In the genomic region with DNA sequence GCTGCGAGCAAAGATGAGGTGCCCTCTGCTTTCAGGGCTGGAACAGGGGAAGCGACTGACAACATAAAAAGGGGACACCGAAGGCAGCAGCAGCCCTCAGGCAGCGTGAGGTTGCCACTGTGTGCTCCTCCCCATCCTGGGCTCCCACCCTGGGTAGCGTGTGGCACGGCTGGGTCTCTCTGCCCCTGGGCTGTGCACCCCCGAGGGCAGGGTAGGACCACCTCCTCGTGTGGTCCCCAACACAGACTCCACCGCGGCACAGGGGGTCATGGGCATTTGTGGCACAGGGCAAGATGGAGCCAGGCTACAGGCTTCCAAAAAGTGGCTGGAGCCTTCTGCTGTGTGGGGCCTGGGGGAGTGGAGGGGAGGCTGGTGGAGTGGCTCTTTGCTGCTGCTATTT, we compare ENCODE assay signal across 31 cellular contexts. TPM values are rescaled to one million over a fixed set of nuclear protein-coding genes. Genes with fewer than 3 reads are reported as not detected.
"Had no signal": no experiment of that assay in that cellular context is flagged by ENCODE, and none has a peak within 500 bp of the region (broad histone marks: within the 10 kb centered on the region; RNA-seq: fewer than 3 reads in every experiment).

No MANE protein-coding gene starts in this region.

- H3K9me3 ChIP-seq: left lung, neutrophil, pancreas, thyroid gland, upper lobe of right lung had no signal

- H3K27ac Mint-ChIP-seq: activated T-cell treated with anti-CD3 and anti-CD28 coated beads, Interleukin-2, amount 50 U/mL, for 72 hours; mesothelial cell of epicardium; stimulated activated naive CD8-positive, alpha-beta T cell treated with anti-CD3 and anti-CD28 coated beads, Interleukin-15, Interleukin-2, amounts not matched to agents 100 ng/mL and 50 ng/mL, for 24 hours had no signal

- H3K4me1 ChIP-seq: left lung, pancreas, upper lobe of right lung had no signal

- FAIRE-seq: pancreas had no signal

- ATAC-seq: activated naive CD4-positive, alpha-beta T cell treated with anti-CD3 and anti-CD28 coated beads, Interleukin-2, amount 50 U/mL, for 72 hours; activated T-cell treated with anti-CD3 and anti-CD28 coated beads, Interleukin-2, amount 50 U/mL, for 72 hours; esophagus mucosa; left lung; naive thymus-derived CD8-positive, alpha-beta T cell; pancreas; right cardiac atrium; upper lobe of right lung had no signal

- H3K9me3 Mint-ChIP-seq: activated naive CD4-positive, alpha-beta T cell treated with anti-CD3 and anti-CD28 coated beads, Interleukin-2, amount 50 U/mL, for 72 hours; activated T-cell treated with anti-CD3 and anti-CD28 coated beads, Interleukin-2, amount 50 U/mL, for 72 hours; mesothelial cell of epicardium; naive thymus-derived CD8-positive, alpha-beta T cell; stimulated activated naive CD8-positive, alpha-beta T cell treated with anti-CD3 and anti-CD28 coated beads, Interleukin-15, Interleukin-2, amounts not matched to agents 100 ng/mL and 50 ng/mL, for 24 hours had no signal

- H3K4me3 Mint-ChIP-seq: activated T-cell treated with anti-CD3 and anti-CD28 coated beads, Interleukin-2, amount 50 U/mL, for 72 hours; mesothelial cell of epicardium; naive thymus-derived CD8-positive, alpha-beta T cell; stimulated activated naive CD8-positive, alpha-beta T cell treated with anti-CD3 and anti-CD28 coated beads, Interleukin-15, Interleukin-2, amounts not matched to agents 100 ng/mL and 50 ng/mL, for 24 hours had no signal

- H3K27ac ChIP-seq: brain microvascular endothelial cell, left lung, neutrophil, pancreas, thyroid gland, upper lobe of right lung had no signal

- H3K4me3 ChIP-seq: left lung, lung, pancreas, thyroid gland, upper lobe of right lung had no signal

- H3K27me3 Mint-ChIP-seq: naive thymus-derived CD8-positive, alpha-beta T cell; stimulated activated naive CD8-positive, alpha-beta T cell treated with anti-CD3 and anti-CD28 coated beads, Interleukin-15, Interleukin-2, amounts not matched to agents 100 ng/mL and 50 ng/mL, for 24 hours had no signal

- DNase-seq: activated CD4-positive, alpha-beta T cell treated with anti-CD3 and anti-CD28 coated beads for 48 hours; activated CD4-positive, CD25-positive, alpha-beta regulatory T cell; activated CD8-positive, alpha-beta memory T cell treated with anti-CD3 and anti-CD28 coated beads, Interleukin-2, amount 50 U/mL, for 48 hours; activated gamma-delta T cell; activated T-cell treated with anti-CD3 and anti-CD28 coated beads, Interleukin-2, amount 50 U/mL, for 72 hours; brain microvascular endothelial cell; dermis blood vessel endothelial cell; effector CD8-positive, alpha-beta T cell; foreskin melanocyte; naive thymus-derived CD8-positive, alpha-beta T cell; pancreas; right cardiac atrium; stimulated activated CD4-positive, alpha-beta T cell treated with anti-CD3 and anti-CD28 coated beads, Interleukin-12 subunit alpha, Interleukin-12 subunit beta, amount 100 ng/mL, for 4 hours; stimulated activated CD4-positive, alpha-beta T cell treated with anti-CD3 and anti-CD28 coated beads, Interleukin-4, amount 100 ng/mL, for 4 hours; substantia nigra; T1000; thyroid gland; upper lobe of right lung had no signal

- H3K27me3 ChIP-seq: brain microvascular endothelial cell, pancreas, thyroid gland, upper lobe of right lung had no signal

RNA-seq across cellular contexts. Expression of gene RSPH6A, which starts 6.5 kb away (rescaled TPM):
- total RNA-seq: kidney epithelial cell, skeletal muscle tissue had no signal
- polyA plus RNA-seq: aorta; naive thymus-derived CD8-positive, alpha-beta T cell; right cardiac atrium had no signal

RNA-seq across cellular contexts. Expression of gene FOXA3, which starts 42.6 kb away (rescaled TPM):
- total RNA-seq: dermis blood vessel endothelial cell; endothelial cell of umbilical vein; esophagus mucosa; mesothelial cell of epicardium; naive thymus-derived CD8-positive, alpha-beta T cell; pulmonary artery endothelial cell; right cardiac atrium; skeletal muscle tissue; T-helper 1 cell treated with Interleukin-12 subunit alpha and Interleukin-12 subunit beta and Interleukin-4 antibody, amounts not matched to agents 30 ng/mL and 1 ng/mL, for 36 hours; thyroid gland had no signal
- polyA plus RNA-seq: naive thymus-derived CD8-positive, alpha-beta T cell; right cardiac atrium had no signal
